In the genomic region with DNA sequence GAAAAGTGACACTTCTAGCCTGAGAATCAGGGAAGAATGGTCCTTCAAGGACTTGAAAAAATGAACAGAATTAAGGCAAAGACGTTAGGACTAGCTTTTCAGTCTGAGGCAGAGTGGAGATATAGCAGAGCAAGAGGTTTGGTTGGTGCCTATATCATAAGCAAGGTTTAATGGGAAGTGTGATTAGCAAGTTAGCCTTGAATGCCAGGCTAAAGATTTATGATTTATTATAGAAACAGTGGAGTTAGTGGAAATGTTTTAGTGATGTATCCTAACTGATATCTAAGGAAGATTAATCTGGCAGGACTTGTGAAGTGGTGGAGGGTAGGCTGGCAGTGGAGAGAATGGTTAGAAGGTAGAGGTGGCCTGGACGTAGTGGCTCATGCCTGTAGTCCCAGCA, we compare ENCODE assay signal across 24 cellular contexts. TPM values are rescaled to one million over a fixed set of nuclear protein-coding genes. Genes with fewer than 3 reads are reported as not detected.
"Had no signal": no experiment of that assay in that cellular context is flagged by ENCODE, and none has a peak within 500 bp of the region (broad histone marks: within the 10 kb centered on the region; RNA-seq: fewer than 3 reads in every experiment).

No MANE protein-coding gene starts in this region.

- H3K4me1 Mint-ChIP-seq: activated B cell treated with CpG ODN at 0.5 μM for 24 hours, brain had no signal

- DNase-seq: activated B cell treated with CpG ODN at 0.5 μM for 24 hours; activated CD4-positive, alpha-beta T cell treated with anti-CD3 and anti-CD28 coated beads for 1 hour; activated CD8-positive, alpha-beta T cell treated with anti-CD3 and anti-CD28 coated beads for 36 hours; activated gamma-delta T cell; activated naive CD4-positive, alpha-beta T cell treated with anti-CD3 and anti-CD28 coated beads for 36 hours; activated T-cell treated with anti-CD3 and anti-CD28 coated beads, Interleukin-2, amount 50 U/mL, for 4 hours; amygdala; MV-4-11; NCI-H1105; NCI-H146; NCI-H187 treated with DMSO at 0.1 percent for 48 hours; NCI-H2081 treated with DMSO at 0.1 percent for 48 hours; NCI-H446; NCI-H524; Peyer's patch; Right ventricle myocardium superior; SJCRH30; T-helper 9 cell had no signal

- H3K4me1 ChIP-seq: Peyer's patch, SJCRH30 had no signal

- H3K9me3 ChIP-seq: MG63, Peyer's patch, SJCRH30 had no signal

- H3K4me3 ChIP-seq: MG63, Peyer's patch, SJCRH30 had no signal

- ATAC-seq: activated CD8-positive, alpha-beta T cell treated with anti-CD3 and anti-CD28 coated beads for 36 hours; activated T-cell treated with anti-CD3 and anti-CD28 coated beads, Interleukin-2, amount 50 U/mL, for 4 hours had no signal

- H3K27me3 Mint-ChIP-seq: activated B cell treated with CpG ODN at 0.5 μM for 24 hours; activated CD8-positive, alpha-beta T cell treated with anti-CD3 and anti-CD28 coated beads for 36 hours; activated naive CD8-positive, alpha-beta T cell; brain; central memory CD8-positive, alpha-beta T cell had no signal

- H3K9me3 Mint-ChIP-seq: activated B cell treated with CpG ODN at 0.5 μM for 24 hours; activated CD8-positive, alpha-beta T cell treated with anti-CD3 and anti-CD28 coated beads for 36 hours; activated naive CD4-positive, alpha-beta T cell treated with anti-CD3 and anti-CD28 coated beads for 36 hours; activated T-cell treated with anti-CD3 and anti-CD28 coated beads, Interleukin-2, amount 50 U/mL, for 4 hours; brain; central memory CD8-positive, alpha-beta T cell; T-helper 1 cell treated with Interleukin-12 subunit alpha and Interleukin-12 subunit beta and Interleukin-4 antibody, amounts not matched to agents 30 μg/mL and 1 μg/mL, for 36 hours had no signal

- H3K36me3 ChIP-seq: MG63 had no signal

- H3K27me3 ChIP-seq: MG63, Peyer's patch, SJCRH30 had no signal

- H3K4me3 Mint-ChIP-seq: activated B cell treated with CpG ODN at 0.5 μM for 24 hours; activated CD8-positive, alpha-beta T cell treated with anti-CD3 and anti-CD28 coated beads for 36 hours; activated naive CD4-positive, alpha-beta T cell treated with anti-CD3 and anti-CD28 coated beads for 36 hours; activated naive CD8-positive, alpha-beta T cell; activated T-cell treated with anti-CD3 and anti-CD28 coated beads, Interleukin-2, amount 50 U/mL, for 4 hours; brain; central memory CD8-positive, alpha-beta T cell; T-helper 1 cell treated with Interleukin-12 subunit alpha and Interleukin-12 subunit beta and Interleukin-4 antibody, amounts not matched to agents 30 μg/mL and 1 μg/mL, for 36 hours had no signal

- H3K27ac Mint-ChIP-seq: activated B cell treated with CpG ODN at 0.5 μM for 24 hours; activated CD8-positive, alpha-beta T cell treated with anti-CD3 and anti-CD28 coated beads for 36 hours; activated naive CD4-positive, alpha-beta T cell treated with anti-CD3 and anti-CD28 coated beads for 36 hours; activated naive CD8-positive, alpha-beta T cell; brain; T-helper 1 cell treated with Interleukin-12 subunit alpha and Interleukin-12 subunit beta and Interleukin-4 antibody, amounts not matched to agents 30 μg/mL and 1 μg/mL, for 36 hours had no signal

- H3K27ac ChIP-seq: Peyer's patch, RWPE1, SJCRH30 had no signal

RNA-seq across cellular contexts. Expression of gene F2RL2, which starts 7.0 kb away (rescaled TPM):
- total RNA-seq: activated B cell treated with CpG ODN at 0.5 μM for 24 hours; activated CD8-positive, alpha-beta T cell treated with anti-CD3 and anti-CD28 coated beads for 36 hours; activated naive CD4-positive, alpha-beta T cell treated with anti-CD3 and anti-CD28 coated beads for 36 hours had no signal
